ENCODE assay signal across 25 cellular contexts in genomic region chr11:128055576-128056217, GRCh38.
DNase-seq lines count a peak whose midpoint lies in the region; ATAC-seq, FAIRE-seq and TF ChIP-seq lines count a peak whose summit lies in the region.
"Had no signal": no experiment of that assay in that cellular context is flagged by ENCODE, and none has a peak within 500 bp of the region (broad histone marks: within the 10 kb centered on the region; RNA-seq: fewer than 3 reads in every experiment).

No MANE protein-coding gene starts in this region.

- H3K36me3 ChIP-seq in keratinocyte (ENCODE audit: control insufficient read depth in 2 of 2, extremely low read depth in 1 of 2, insufficient read depth in 2 of 2, low read length in 2 of 2), result no peaks in the 10 kb centered on the region
- H3K36me3 ChIP-seq: SJCRH30, stomach, thyroid gland had no signal

- H3K9me1 ChIP-seq in keratinocyte (ENCODE audit: control insufficient read depth, extremely low read depth, insufficient read depth, low read length), result no peaks in the 10 kb centered on the region

- peaks cover 5% of the 10 kb centered on the region for H3K36me3 Mint-ChIP-seq in T-helper 2 cell treated with Interferon-gamma antibody and Interleukin-4, amounts not matched to agents 5 μg/mL and 100 μg/mL, for 36 hours (ENCODE audit: low read depth)
- no peaks in the 10 kb centered on the region for H3K36me3 Mint-ChIP-seq in CD4-positive, alpha-beta T cell (ENCODE audit: low read depth)
- peaks cover 14% of the 10 kb centered on the region for H3K36me3 Mint-ChIP-seq in activated CD8-positive, alpha-beta T cell treated with anti-CD3 and anti-CD28 coated beads, Interleukin-2, amount 10 ng/mL, durations not matched to agents 7 days and 5 days (ENCODE audit: low read depth)
- H3K36me3 Mint-ChIP-seq: CD14-positive monocyte had no signal

- H3K27ac ChIP-seq in CD4-positive, alpha-beta T cell (ENCODE audit: low read depth, low read length), result no peak overlapping the region
- H3K27ac ChIP-seq in keratinocyte (ENCODE audit: control insufficient read depth, insufficient read depth, low read length), result peak overlapping the region; percentile 29
- H3K27ac ChIP-seq: 22Rv1, body of pancreas, SJCRH30, stomach, thyroid gland had no signal

- no peaks in the 10 kb centered on the region for H3K27me3 ChIP-seq in CD4-positive, alpha-beta T cell (ENCODE audit: control insufficient read depth, insufficient read depth, low read length)
- H3K27me3 ChIP-seq in keratinocyte (ENCODE audit: control insufficient read depth, extremely low read depth, insufficient read depth, low read length), result no peaks in the 10 kb centered on the region
- H3K27me3 ChIP-seq: body of pancreas, SJCRH30, stomach, thyroid gland had no signal

- FAIRE-seq in keratinocyte (lab: Jason Lieb, UNC), result no peak
- FAIRE-seq: H1, TTC549 had no signal

- TF ChIP-seq CTCF in CD4-positive, alpha-beta T cell (IDR thresholded peaks at IDR 0.05), result no peak
- TF ChIP-seq CTCF in keratinocyte (optimal IDR thresholded peaks at IDR 0.05 in 1 of 3, IDR thresholded peaks at IDR 0.05 in 1 of 3, conservative IDR thresholded peaks at IDR 0.05 in 1 of 3; ENCODE audit: extremely low read depth in 1 of 3, insufficient read depth in 2 of 3, low read length in 3 of 3), result no peak

- dilution Hi-C loops in keratinocyte (cut with MboI; ENCODE audit: extremely low pct_ligation_motif_present, low sequenced_read_pairs), result no loop called here

- H3K4me1 Mint-ChIP-seq in T-helper 2 cell treated with Interferon-gamma antibody and Interleukin-4, amounts not matched to agents 5 μg/mL and 100 μg/mL, for 36 hours (ENCODE audit: low read depth), result peaks cover 32% of the 10 kb centered on the region
- peaks cover 54% of the 10 kb centered on the region for H3K4me1 Mint-ChIP-seq in CD4-positive, alpha-beta T cell (ENCODE audit: low read depth)
- H3K4me1 Mint-ChIP-seq in activated CD8-positive, alpha-beta T cell treated with anti-CD3 and anti-CD28 coated beads, Interleukin-2, amount 10 ng/mL, durations not matched to agents 7 days and 5 days (ENCODE audit: low read depth), result peaks cover 45% of the 10 kb centered on the region

- no peak overlapping the region for H3K4me3 ChIP-seq in keratinocyte (ENCODE audit: control insufficient read depth in 2 of 3, extremely low read depth in 1 of 3, insufficient read depth in 2 of 3, low read depth in 1 of 3, low read length in 3 of 3)
- H3K4me3 ChIP-seq: body of pancreas, SJCRH30, stomach, thyroid gland had no signal

- intact Hi-C loops in CD4-positive, alpha-beta T cell (cut with DNase I, micrococcal nuclease), result no loop called here

- no peaks in the 10 kb centered on the region for H3K27me3 Mint-ChIP-seq in T-helper 2 cell treated with Interferon-gamma antibody and Interleukin-4, amounts not matched to agents 5 μg/mL and 100 μg/mL, for 36 hours (ENCODE audit: low read depth)
- no peaks in the 10 kb centered on the region for H3K27me3 Mint-ChIP-seq in CD4-positive, alpha-beta T cell
- no peaks in the 10 kb centered on the region for H3K27me3 Mint-ChIP-seq in activated CD8-positive, alpha-beta T cell treated with anti-CD3 and anti-CD28 coated beads, Interleukin-2, amount 10 ng/mL, durations not matched to agents 7 days and 5 days (ENCODE audit: low read depth)

- peak overlapping the region; percentile 5 for H3K27ac Mint-ChIP-seq in T-helper 2 cell treated with Interferon-gamma antibody and Interleukin-4, amounts not matched to agents 5 μg/mL and 100 μg/mL, for 36 hours
- H3K27ac Mint-ChIP-seq in CD4-positive, alpha-beta T cell, result peak overlapping the region; percentile 65
- peak overlapping the region; percentile 23 for H3K27ac Mint-ChIP-seq in activated CD8-positive, alpha-beta T cell treated with anti-CD3 and anti-CD28 coated beads, Interleukin-2, amount 10 ng/mL, durations not matched to agents 7 days and 5 days

- H4K20me1 ChIP-seq in keratinocyte (ENCODE audit: control insufficient read depth, extremely low read depth, insufficient read depth, low read length), result no peaks in the 10 kb centered on the region

- peak overlapping the region; percentile 10 for H3K4me2 ChIP-seq in keratinocyte (ENCODE audit: control insufficient read depth, extremely low read depth, insufficient read depth, low read depth, low read length)

- no peak for DNase-seq in T-helper 2 cell treated with Interferon-gamma antibody and Interleukin-4, amounts not matched to agents 5 μg/mL and 100 μg/mL, for 36 hours (ENCODE audit: low spot score)
- no peak for DNase-seq in T-helper 2 cell
- no peak for DNase-seq in CD4-positive, alpha-beta T cell
- no peak for DNase-seq in activated CD8-positive, alpha-beta T cell treated with anti-CD3 and anti-CD28 coated beads, Interleukin-2, amount 10 ng/mL, durations not matched to agents 7 days and 5 days
- DNase-seq in keratinocyte (ENCODE audit: low read depth, low spot score), result no peak
- DNase-seq in NCI-H748 treated with DMSO at 0.1 percent for 48 hours (lab: John Stamatoyannopoulos, UW), result no peak
- DNase-seq in NCI-H345 (lab: John Stamatoyannopoulos, UW), result no peak
- DNase-seq: activated CD4-positive, alpha-beta T cell treated with anti-CD3 and anti-CD28 coated beads for 1 hour; body of pancreas; islet precursor cell; Kasumi-1; left ventricle myocardium superior; midbrain; NCI-H146; NCI-H510A treated with DMSO at 0.1 percent for 48 hours; SJCRH30; stomach; thyroid gland had no signal

- H3K4me1 ChIP-seq in keratinocyte (ENCODE audit: control insufficient read depth, extremely low read depth, insufficient read depth, low read length), result peaks cover 30% of the 10 kb centered on the region
- H3K4me1 ChIP-seq: body of pancreas, stomach had no signal

- no peak overlapping the region for H2AFZ ChIP-seq in keratinocyte (ENCODE audit: control insufficient read depth, low read length)

- H3K9me3 ChIP-seq in CD4-positive, alpha-beta T cell (ENCODE audit: control insufficient read depth, low read length), result no peaks in the 10 kb centered on the region
- no peaks in the 10 kb centered on the region for H3K9me3 ChIP-seq in keratinocyte (ENCODE audit: control insufficient read depth, low read depth, low read length)
- H3K9me3 ChIP-seq: body of pancreas, SJCRH30, stomach, thyroid gland had no signal

- POLR2A ChIA-PET in CD4-positive, alpha-beta T cell (lab: Charles Lee), result interaction anchor here (8.0 kb wide), 1 partner anchor 17 kb away, joined by 83 read pairs; no protein-coding TSS in a partner anchor
- POLR2A ChIA-PET in activated CD8-positive, alpha-beta T cell treated with anti-CD3 and anti-CD28 coated beads, Interleukin-2, amount 10 ng/mL, durations not matched to agents 7 days and 5 days (lab: Charles Lee), result no interaction called here

- H3K9ac ChIP-seq in keratinocyte (ENCODE audit: control insufficient read depth, extremely low read depth, insufficient read depth, low read length), result no peak overlapping the region

- no peaks in the 10 kb centered on the region for H3K9me3 Mint-ChIP-seq in T-helper 2 cell treated with Interferon-gamma antibody and Interleukin-4, amounts not matched to agents 5 μg/mL and 100 μg/mL, for 36 hours
- H3K9me3 Mint-ChIP-seq in CD4-positive, alpha-beta T cell, result no peaks in the 10 kb centered on the region
- peaks cover 6% of the 10 kb centered on the region for H3K9me3 Mint-ChIP-seq in activated CD8-positive, alpha-beta T cell treated with anti-CD3 and anti-CD28 coated beads, Interleukin-2, amount 10 ng/mL, durations not matched to agents 7 days and 5 days (ENCODE audit: insufficient read depth)
- H3K9me3 Mint-ChIP-seq: CD14-positive monocyte, nephron had no signal

- CTCF ChIA-PET in CD4-positive, alpha-beta T cell (lab: Charles Lee), result interaction anchor here (1.6 kb wide), 1 partner anchor 102 kb away, joined by 4 read pairs; no protein-coding TSS in a partner anchor
- CTCF ChIA-PET in activated CD8-positive, alpha-beta T cell treated with anti-CD3 and anti-CD28 coated beads, Interleukin-2, amount 10 ng/mL, durations not matched to agents 7 days and 5 days (lab: Charles Lee), result interaction anchor here (0.7 to 10.7 kb wide), 3 partner anchors 8 to 103 kb away, joined by 6 to 109 read pairs (median 81); no protein-coding TSS in a partner anchor

- no peak overlapping the region for H3K4me3 Mint-ChIP-seq in T-helper 2 cell treated with Interferon-gamma antibody and Interleukin-4, amounts not matched to agents 5 μg/mL and 100 μg/mL, for 36 hours
- peak overlapping the region; percentile 42 for H3K4me3 Mint-ChIP-seq in CD4-positive, alpha-beta T cell
- no peak overlapping the region for H3K4me3 Mint-ChIP-seq in activated CD8-positive, alpha-beta T cell treated with anti-CD3 and anti-CD28 coated beads, Interleukin-2, amount 10 ng/mL, durations not matched to agents 7 days and 5 days
- H3K4me3 Mint-ChIP-seq: CD14-positive monocyte, nephron had no signal

- no peaks in the 10 kb centered on the region for H3K79me2 ChIP-seq in keratinocyte (ENCODE audit: control insufficient read depth, insufficient read depth, low read length)

- no peak for ATAC-seq in CD4-positive, alpha-beta T cell (ENCODE audit: poor library complexity)
- ATAC-seq in activated CD8-positive, alpha-beta T cell treated with anti-CD3 and anti-CD28 coated beads, Interleukin-2, amount 10 ng/mL, durations not matched to agents 7 days and 5 days, result no peak
- no peak for ATAC-seq in GM21528 (IDR thresholded peaks at IDR 0.05; ENCODE audit: low FRiP score, unreplicated experiment)
- ATAC-seq: body of pancreas, left ventricle myocardium superior, Panc1 had no signal

Comparison
In these comparisons a context has a peak if more than half of its experiments do, and no peak if none do; other contexts are left out.
1. H3K27ac Mint-ChIP-seq: peak in every context shown above with its lines; median percentile 65 in CD4-positive, alpha-beta T cell; 23 in activated CD8-positive, alpha-beta T cell treated with anti-CD3 and anti-CD28 coated beads, Interleukin-2, amount 10 ng/mL, durations not matched to agents 7 days and 5 days; 5 in T-helper 2 cell treated with Interferon-gamma antibody and Interleukin-4, amounts not matched to agents 5 μg/mL and 100 μg/mL, for 36 hours.